ENCODE assay signal across 8 cellular contexts in the genomic region with DNA sequence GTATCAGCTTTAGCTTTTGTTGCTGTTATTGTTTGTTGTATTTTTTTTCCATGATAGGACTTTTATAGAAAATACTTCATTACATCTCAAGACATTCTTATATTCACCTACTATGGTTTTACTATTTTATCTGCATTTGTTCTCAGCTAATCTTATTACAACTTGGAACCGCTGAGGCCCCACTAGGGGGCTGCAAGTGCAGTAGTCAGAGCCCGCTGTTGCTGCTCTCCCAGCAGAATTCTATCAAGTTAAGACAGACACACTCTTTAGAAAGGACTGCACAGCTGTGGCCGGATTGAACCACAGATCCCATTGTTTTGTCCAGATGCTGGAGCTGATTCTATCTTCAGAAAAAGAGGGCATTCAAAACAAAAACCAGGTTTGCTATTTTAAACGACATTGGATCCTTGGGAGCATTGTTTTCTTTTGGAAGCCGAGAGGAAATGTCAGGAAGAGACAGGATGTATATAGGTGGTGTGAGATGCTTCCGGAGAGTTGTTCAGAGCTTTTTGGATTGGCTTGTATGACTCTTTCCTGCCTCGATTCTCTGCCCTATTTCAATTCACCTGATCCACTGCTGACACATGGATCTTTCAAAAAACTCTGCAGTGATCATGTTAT.
DNase-seq lines count a peak whose midpoint lies in the region; ATAC-seq and TF ChIP-seq lines count a peak whose summit lies in the region.

No MANE protein-coding gene starts in this region.

- peaks cover 22% of the 10 kb centered on the region for H3K27me3 Mint-ChIP-seq in activated CD4-positive, alpha-beta T cell treated with anti-CD3 and anti-CD28 coated beads for 36 hours

- no peak overlapping the region for H3K27ac Mint-ChIP-seq in activated CD4-positive, alpha-beta T cell treated with anti-CD3 and anti-CD28 coated beads for 36 hours

- no peak for ATAC-seq in activated CD4-positive, alpha-beta T cell treated with anti-CD3 and anti-CD28 coated beads for 36 hours
- ATAC-seq in HG03135 (IDR thresholded peaks at IDR 0.05; ENCODE audit: unreplicated experiment): no peak
- ATAC-seq in HG02678 (IDR thresholded peaks at IDR 0.05; ENCODE audit: unreplicated experiment): no peak

- intact Hi-C loops in activated CD4-positive, alpha-beta T cell treated with anti-CD3 and anti-CD28 coated beads for 36 hours (cut with DNase I, micrococcal nuclease): no loop called here

- H3K4me3 Mint-ChIP-seq in activated CD4-positive, alpha-beta T cell treated with anti-CD3 and anti-CD28 coated beads for 36 hours: no peak overlapping the region

- H3K4me3 ChIP-seq in hepatocyte: no peak overlapping the region

- H4K20me1 ChIP-seq in hepatocyte (ENCODE audit: insufficient read depth, poor library complexity, severe bottlenecking): no peaks in the 10 kb centered on the region

- no peak overlapping the region for H3K27ac ChIP-seq in hepatocyte

- peak; percentile 51 for TF ChIP-seq CTCF in hepatocyte (IDR thresholded peaks at IDR 0.05; ENCODE audit: poor library complexity)

- no peaks in the 10 kb centered on the region for H3K9me2 ChIP-seq in hepatocyte (replicated peaks; ENCODE audit: insufficient read depth)

- no peaks in the 10 kb centered on the region for H3K36me3 ChIP-seq in hepatocyte (replicated peaks; ENCODE audit: insufficient read depth, low read depth)

- H3K9me3 ChIP-seq in hepatocyte (ENCODE audit: low read depth): no peaks in the 10 kb centered on the region

- H3K4me1 Mint-ChIP-seq in activated CD4-positive, alpha-beta T cell treated with anti-CD3 and anti-CD28 coated beads for 36 hours: no peaks in the 10 kb centered on the region

- no peak overlapping the region for H2AFZ ChIP-seq in hepatocyte

- peak; percentile 7 for DNase-seq in activated CD4-positive, alpha-beta T cell treated with anti-CD3 and anti-CD28 coated beads for 36 hours
- no peak for DNase-seq in activated CD4-positive, alpha-beta T cell treated with anti-CD3 and anti-CD28 coated beads, Interleukin-2, amount 50 U/mL, for 1 hour
- DNase-seq in SK-N-DZ (ENCODE audit: low spot score): peak; percentile 72
- peak; percentile 60 for DNase-seq in hepatocyte (ENCODE audit: low spot score)
- DNase-seq in superior temporal gyrus (ENCODE audit: extremely low spot score): peak; percentile 77
- no peak for DNase-seq in NCI-H2107 treated with DMSO at 0.1 percent for 48 hours (lab: John Stamatoyannopoulos, UW; ENCODE audit: unreplicated experiment)

- peak overlapping the region; percentile 29 for H3K4me2 ChIP-seq in hepatocyte

- 32% methylated on average over 7 of the region's 7 CpGs for WGBS in hepatocyte (ENCODE audit: low lambda C conversion rate, missing lambda C conversion rate)

- H3K9me3 Mint-ChIP-seq in activated CD4-positive, alpha-beta T cell treated with anti-CD3 and anti-CD28 coated beads for 36 hours (ENCODE audit: low read depth): peaks cover 6% of the 10 kb centered on the region

- POLR2A ChIA-PET in activated CD4-positive, alpha-beta T cell treated with anti-CD3 and anti-CD28 coated beads for 36 hours (lab: Charles Lee): no interaction called here

- H3K79me2 ChIP-seq in hepatocyte: no peaks in the 10 kb centered on the region

- H3K36me3 Mint-ChIP-seq in activated CD4-positive, alpha-beta T cell treated with anti-CD3 and anti-CD28 coated beads for 36 hours (ENCODE audit: low read depth): no peaks in the 10 kb centered on the region

- CTCF ChIA-PET in activated CD4-positive, alpha-beta T cell treated with anti-CD3 and anti-CD28 coated beads for 36 hours (lab: Charles Lee): interaction anchor here (1.0 kb wide), 1 partner anchor 183 kb away, joined by 3 read pairs; no protein-coding TSS in a partner anchor

- H3K4me1 ChIP-seq in hepatocyte (ENCODE audit: insufficient read depth): no peaks in the 10 kb centered on the region

- H3K27me3 ChIP-seq in hepatocyte: no peaks in the 10 kb centered on the region

Comparison
In these comparisons a context has a peak if more than half of its experiments do, and no peak if none do; other contexts are left out.
1. DNase-seq: peak in activated CD4-positive, alpha-beta T cell treated with anti-CD3 and anti-CD28 coated beads for 36 hours (single experiment), SK-N-DZ (single experiment), hepatocyte (single experiment) and superior temporal gyrus (single experiment); none in activated CD4-positive, alpha-beta T cell treated with anti-CD3 and anti-CD28 coated beads, Interleukin-2, amount 50 U/mL, for 1 hour (single experiment) and NCI-H2107 treated with DMSO at 0.1 percent for 48 hours (single experiment).